Comparison of ENCODE assay signal across 1 cellular context in genomic region chr7:32500922-32501341, GRCh38.
TF ChIP-seq lines count a peak whose summit lies in the region.

No MANE protein-coding gene starts in this region.

TF ChIP-seq in IMR-90, 13 proteins besides CTCF, POLR2A, EP300 and RAD21:
- TF ChIP-seq CHD1 (IDR thresholded peaks at IDR 0.05; ENCODE audit: low read depth, low read length), result no peak
- TF ChIP-seq MAZ (IDR thresholded peaks at IDR 0.05; ENCODE audit: borderline replicate concordance, low read depth, low read length), result no peak
- TF ChIP-seq SMC3 (IDR thresholded peaks at IDR 0.05; ENCODE audit: low read depth, low read length), result no peak
- no peak for TF ChIP-seq MXI1 (IDR thresholded peaks at IDR 0.05; ENCODE audit: borderline replicate concordance, low read depth, low read length)
- TF ChIP-seq, protein P1, sequence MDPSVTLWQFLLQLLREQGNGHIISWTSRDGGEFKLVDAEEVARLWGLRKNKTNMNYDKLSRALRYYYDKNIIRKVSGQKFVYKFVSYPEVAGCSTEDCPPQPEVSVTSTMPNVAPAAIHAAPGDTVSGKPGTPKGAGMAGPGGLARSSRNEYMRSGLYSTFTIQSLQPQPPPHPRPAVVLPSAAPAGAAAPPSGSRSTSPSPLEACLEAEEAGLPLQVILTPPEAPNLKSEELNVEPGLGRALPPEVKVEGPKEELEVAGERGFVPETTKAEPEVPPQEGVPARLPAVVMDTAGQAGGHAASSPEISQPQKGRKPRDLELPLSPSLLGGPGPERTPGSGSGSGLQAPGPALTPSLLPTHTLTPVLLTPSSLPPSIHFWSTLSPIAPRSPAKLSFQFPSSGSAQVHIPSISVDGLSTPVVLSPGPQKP (IDR thresholded peaks at IDR 0.05; ENCODE audit: borderline replicate concordance, low read depth, low read length), result no peak
- TF ChIP-seq, protein P2, sequence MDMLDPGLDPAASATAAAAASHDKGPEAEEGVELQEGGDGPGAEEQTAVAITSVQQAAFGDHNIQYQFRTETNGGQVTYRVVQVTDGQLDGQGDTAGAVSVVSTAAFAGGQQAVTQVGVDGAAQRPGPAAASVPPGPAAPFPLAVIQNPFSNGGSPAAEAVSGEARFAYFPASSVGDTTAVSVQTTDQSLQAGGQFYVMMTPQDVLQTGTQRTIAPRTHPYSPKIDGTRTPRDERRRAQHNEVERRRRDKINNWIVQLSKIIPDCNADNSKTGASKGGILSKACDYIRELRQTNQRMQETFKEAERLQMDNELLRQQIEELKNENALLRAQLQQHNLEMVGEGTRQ (IDR thresholded peaks at IDR 0.05; ENCODE audit: low read depth, low read length), result no peak
- TF ChIP-seq MAFK (IDR thresholded peaks at IDR 0.05; ENCODE audit: low read depth, low read length), result no peak
- peak; percentile 38; the same call in 1 of the 2 replicates for TF ChIP-seq FOS (IDR thresholded peaks at IDR 0.05; ENCODE audit: low read depth, low read length)
- TF ChIP-seq NFE2L2 (IDR thresholded peaks at IDR 0.05; ENCODE audit: low read depth, low read length), result no peak
- TF ChIP-seq RCOR1 (IDR thresholded peaks at IDR 0.05; ENCODE audit: insufficient replicate concordance, low read length), result no peak
- TF ChIP-seq RFX5 (IDR thresholded peaks at IDR 0.05; ENCODE audit: low read depth, low read length), result no peak
- peak; percentile 13; the same call in 1 of the 2 replicates for TF ChIP-seq CEBPB (IDR thresholded peaks at IDR 0.05; ENCODE audit: low read depth, low read length)
- TF ChIP-seq BHLHE40 (IDR thresholded peaks at IDR 0.05; ENCODE audit: low read depth, low read length), result no peak
TF ChIP-seq in IMR-90: peak in this region for 2.
